In genomic region chr10:78408671-78409472, GRCh38 we compare ENCODE assay signal across 9 cellular contexts.
DNase-seq lines count a peak whose midpoint lies in the region; ATAC-seq, FAIRE-seq and TF ChIP-seq lines count a peak whose summit lies in the region.
"Had no signal": no experiment of that assay in that cellular context is flagged by ENCODE, and none has a peak within 500 bp of the region (broad histone marks: within the 10 kb centered on the region; RNA-seq: fewer than 3 reads in every experiment).

No MANE protein-coding gene starts in this region.

- H3K36me3 ChIP-seq in lung (ENCODE audit: control insufficient read depth in 2 of 2, insufficient read depth in 2 of 2, low read length in 2 of 2) (no peaks in the 10 kb centered on the region), transverse colon (no peaks in the 10 kb centered on the region)

- H3K4me1 ChIP-seq in lung (ENCODE audit: control insufficient read depth in 2 of 2, insufficient read depth in 2 of 2, low read length in 2 of 2) (peaks cover 3 to 18% of the 10 kb centered on the region in 2 donors), transverse colon (peaks cover 6 to 12% (median 10%) of the 10 kb centered on the region in 4 donors)

- ATAC-seq in lung (ENCODE audit: insufficient read depth, low FRiP score): peak; percentile 36

- intact Hi-C loops in transverse colon (cut with DNase I; ENCODE audit: low total_unique reads): no loop called here

- DNase-seq in DMS 273 (lab: John Stamatoyannopoulos, UW; ENCODE audit: unreplicated experiment): peak; percentile 78
- no peak for DNase-seq in DMS 273 treated with DMSO at 0.1 percent for 48 hours (lab: John Stamatoyannopoulos, UW)
- peak; percentile 90 for DNase-seq in cerebellar cortex (ENCODE audit: low spot score)
- DNase-seq in lung (ENCODE audit: low spot score): peak; percentile 87
- DNase-seq in transverse colon: peak; percentile 41
- no peak for DNase-seq in T-helper 9 cell
- no peak for DNase-seq in HCEC 1CT
- no peak for DNase-seq in urothelium cell line (ENCODE audit: low spot score)

- TF ChIP-seq EP300 in transverse colon (IDR thresholded peaks at IDR 0.05; ENCODE audit: low read depth): no peak

- no peak for FAIRE-seq in urothelium cell line (lab: Jason Lieb, UNC)

- TF ChIP-seq CTCF in lung (IDR thresholded peaks at IDR 0.05; ENCODE audit: control extremely low read depth, extremely low read depth) (no peak), transverse colon (IDR thresholded peaks at IDR 0.05) (no peak)

- TF ChIP-seq POLR2A in transverse colon (IDR thresholded peaks at IDR 0.05): no peak

- H3K27ac ChIP-seq in lung (ENCODE audit: low read depth in 1 of 2, low read length in 1 of 2): peak overlapping the region; percentile 76 to 78
- H3K27ac ChIP-seq in transverse colon: peak overlapping the region in 3 of 4 donors; percentile 39 to 64 (median 56)
- H3K27ac ChIP-seq: 22Rv1 had no signal

- WGBS in lung, 2 donors: 55 to 63% methylated on average over 12 of the region's 12 CpGs
- WGBS in transverse colon (ENCODE audit: low coverage in 1 of 2), 2 donors: 77% methylated on average over 10 of the region's 12 CpGs; no CpG with 5 or more reads in 1 of the 2 donors

- H3K9me3 ChIP-seq in lung (ENCODE audit: control insufficient read depth in 2 of 2, insufficient read depth in 1 of 2, low read length in 1 of 2) (no peaks in the 10 kb centered on the region), transverse colon (no peaks in the 10 kb centered on the region)

- H3K27me3 ChIP-seq in lung (ENCODE audit: control insufficient read depth, insufficient read depth) (no peaks in the 10 kb centered on the region), transverse colon (no peaks in the 10 kb centered on the region)

- in situ Hi-C loops in transverse colon (cut with MboI; ENCODE audit: low pct_ligation_motif_present in 1 of 4, low pct_unique_long_range_greater_than_20kb in 1 of 4, low sequenced_read_pairs in 3 of 4): no loop called here

- H3K4me3 ChIP-seq in lung (no peak overlapping the region), transverse colon (no peak overlapping the region)

Comparison
In these comparisons a context has a peak if more than half of its experiments do, and no peak if none do; other contexts are left out.
1. DNase-seq: peak in DMS 273 (single experiment), cerebellar cortex (single experiment), lung (single experiment) and transverse colon (single experiment); none in DMS 273 treated with DMSO at 0.1 percent for 48 hours (single experiment), T-helper 9 cell (single experiment), HCEC 1CT (single experiment) and urothelium cell line (single experiment).